21 cellular contexts compared by ENCODE assay signal in the genomic region with DNA sequence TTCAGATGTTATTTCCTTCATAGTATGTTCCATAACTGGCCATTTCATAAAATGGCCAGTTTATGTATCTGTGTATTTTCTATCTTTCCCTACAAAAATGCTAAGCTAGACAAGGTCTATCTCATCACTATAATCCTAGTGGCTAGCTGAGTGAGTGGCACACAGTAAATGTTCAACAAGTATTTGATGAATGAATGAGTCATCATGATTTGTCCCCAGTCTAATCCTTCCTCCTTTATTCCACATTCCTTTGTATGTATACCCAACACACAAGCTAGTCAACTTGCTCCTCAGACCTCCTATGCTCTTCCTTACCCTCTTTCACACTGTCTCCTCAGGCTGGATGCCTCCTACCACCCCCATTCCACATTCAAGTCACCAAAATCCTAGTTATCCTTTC. TPM values are rescaled to one million over a fixed set of nuclear protein-coding genes. Genes with fewer than 3 reads are reported as not detected.
DNase-seq lines count a peak whose midpoint lies in the region; TF ChIP-seq lines count a peak whose summit lies in the region.
"Had no signal": no experiment of that assay in that cellular context is flagged by ENCODE, and none has a peak within 500 bp of the region (broad histone marks: within the 10 kb centered on the region; RNA-seq: fewer than 3 reads in every experiment).

No MANE protein-coding gene starts in this region.

- no peak overlapping the region for H2AFZ ChIP-seq in SK-N-SH (ENCODE audit: low read depth)

- H3K27me3 ChIP-seq in SK-N-SH (ENCODE audit: insufficient read depth), result no peaks in the 10 kb centered on the region; the same call in 1 of the 2 replicates
- H3K27me3 ChIP-seq: adrenal gland had no signal

- H3F3A ChIP-seq in SK-N-SH (replicated peaks; ENCODE audit: insufficient read depth), result no peaks in the 10 kb centered on the region

- H3K4me1 Mint-ChIP-seq in HFFc6 (ENCODE audit: low read depth), result peaks cover 5% of the 10 kb centered on the region
- H3K4me1 Mint-ChIP-seq in CD14-positive monocyte, result peaks cover 3% of the 10 kb centered on the region
- H3K4me1 Mint-ChIP-seq: activated T-helper 17 cell treated with anti-CD3 and anti-CD28 coated beads, Interleukin-2, amount 50 U/mL, for 72 hours; neural crest cell had no signal

- CTCF ChIA-PET in SK-N-SH (lab: Yijun Ruan, JAX), result interaction anchor here (2.0 kb wide), 1 partner anchor 25 kb away, joined by 8 read pairs; no protein-coding TSS in a partner anchor

- H3K27ac Mint-ChIP-seq in HFFc6 (no peak overlapping the region), CD14-positive monocyte (no peak overlapping the region)
- H3K27ac Mint-ChIP-seq: activated T-helper 17 cell treated with anti-CD3 and anti-CD28 coated beads, Interleukin-2, amount 50 U/mL, for 72 hours had no signal

- no peak overlapping the region for H3K4me2 ChIP-seq in SK-N-SH

- H3K9me3 Mint-ChIP-seq in HFFc6, result no peaks in the 10 kb centered on the region
- H3K9me3 Mint-ChIP-seq in CD14-positive monocyte, result peaks cover 0 to 7% (median 1%) of the 10 kb centered on the region in 7 donors
- H3K9me3 Mint-ChIP-seq: activated T-helper 17 cell treated with anti-CD3 and anti-CD28 coated beads, Interleukin-2, amount 50 U/mL, for 72 hours; neural crest cell had no signal

- H3K36me3 Mint-ChIP-seq in HFFc6 (ENCODE audit: low read depth), result no peaks in the 10 kb centered on the region
- no peaks in the 10 kb centered on the region for H3K36me3 Mint-ChIP-seq in CD14-positive monocyte

- intact Hi-C loops in CD14-positive monocyte (cut with micrococcal nuclease), result no loop called here

- peaks cover 0 to 5% of the 10 kb centered on the region in 2 experiments; a peak in 1 of 4 replicates for H3K4me1 ChIP-seq in SK-N-SH (ENCODE audit: control insufficient read depth in 1 of 2, insufficient read depth in 2 of 2, low read depth in 1 of 2, low read length in 1 of 2)
- H3K4me1 ChIP-seq: adrenal gland, Caco-2 had no signal

- H3K9me3 ChIP-seq in SK-N-SH, result no peaks in the 10 kb centered on the region
- H3K9me3 ChIP-seq: adrenal gland, Caco-2 had no signal

- H3K4me3 Mint-ChIP-seq in HFFc6, result no peak overlapping the region
- no peak overlapping the region for H3K4me3 Mint-ChIP-seq in CD14-positive monocyte
- H3K4me3 Mint-ChIP-seq: activated T-helper 17 cell treated with anti-CD3 and anti-CD28 coated beads, Interleukin-2, amount 50 U/mL, for 72 hours; neural crest cell had no signal

- H3K9ac ChIP-seq in SK-N-SH, result no peak overlapping the region

- TF ChIP-seq RAD21 in SK-N-SH (IDR thresholded peaks at IDR 0.05; ENCODE audit: low read length), result no peak

- no peak for TF ChIP-seq EP300 in SK-N-SH (IDR thresholded peaks at IDR 0.05; ENCODE audit: borderline replicate concordance in 1 of 2, low read depth in 1 of 2, low read length in 1 of 2)

- no peak overlapping the region for H3K27ac ChIP-seq in SK-N-SH (ENCODE audit: low read depth in 2 of 2, low read length in 1 of 2)
- H3K27ac ChIP-seq: adrenal gland had no signal

- no peaks in the 10 kb centered on the region for H4K20me1 ChIP-seq in SK-N-SH (ENCODE audit: insufficient read depth)

- POLR2A ChIA-PET in SK-N-SH (lab: Yijun Ruan, JAX), result no interaction called here

- no peaks in the 10 kb centered on the region for H3K9me2 ChIP-seq in SK-N-SH

- peaks cover 2% of the 10 kb centered on the region; the same call in 1 of the 2 replicates for H3K27me3 Mint-ChIP-seq in HFFc6 (ENCODE audit: insufficient read depth)
- H3K27me3 Mint-ChIP-seq in CD14-positive monocyte (ENCODE audit: low read depth in 3 of 3), result peaks cover 8 to 10% (median 9%) of the 10 kb centered on the region in 3 donors

- H3K79me2 ChIP-seq in SK-N-SH (ENCODE audit: insufficient read depth), result no peaks in the 10 kb centered on the region

- no peak overlapping the region for H3K4me3 ChIP-seq in SK-N-SH (ENCODE audit: low read depth in 2 of 2, low read length in 1 of 2)
- H3K4me3 ChIP-seq: adrenal gland had no signal

- TF ChIP-seq CTCF in HFFc6 (IDR thresholded peaks at IDR 0.05) (no peak), SK-N-SH (IDR thresholded peaks at IDR 0.05) (no peak), CD14-positive monocyte (IDR thresholded peaks at IDR 0.05) (no peak)

- DNase-seq in AG08395 (ENCODE audit: low spot score) (peak; percentile 69), HFFc6 (peak; percentile 68), astrocyte of the hippocampus (ENCODE audit: low read depth, low spot score) (peak; percentile 39), hepatic stellate cell (ENCODE audit: low spot score) (peak; percentile 36), GM19240 (ENCODE audit: insufficient read length, low spot score) (no peak), DMS153 (lab: John Stamatoyannopoulos, UW) (no peak), SK-N-SH (no peak), CD14-positive monocyte (ENCODE audit: low spot score) (no peak)
- DNase-seq: activated CD8-positive, alpha-beta memory T cell treated with anti-CD3 and anti-CD28 coated beads for 24 hours; adrenal gland; Caco-2; islet precursor cell; KG1; NCI-H345; retina; SHP77 treated with DMSO at 0.1 percent for 48 hours; T-helper 2 cell had no signal

- no peaks in the 10 kb centered on the region for H3K36me3 ChIP-seq in SK-N-SH (replicated peaks in 1 of 2; ENCODE audit: control insufficient read depth in 1 of 2, insufficient read depth in 2 of 2, low read length in 1 of 2)
- H3K36me3 ChIP-seq: adrenal gland had no signal

TF ChIP-seq in SK-N-SH, 30 proteins besides CTCF, POLR2A, EP300 and RAD21:
- TF ChIP-seq TEAD4 (IDR thresholded peaks at IDR 0.05; ENCODE audit: borderline replicate concordance, insufficient read depth) (no peak), POLR2AphosphoS5 (IDR thresholded peaks at IDR 0.05; ENCODE audit: low read depth, low read length) (no peak), CHD2 (IDR thresholded peaks at IDR 0.05; ENCODE audit: low read length, partially characterized antibody) (no peak), RCOR1 (IDR thresholded peaks at IDR 0.05; ENCODE audit: low read length) (no peak), NRF1 (IDR thresholded peaks at IDR 0.05; ENCODE audit: low read depth, low read length) (no peak), GABPA (IDR thresholded peaks at IDR 0.05; ENCODE audit: low read depth) (no peak), YY1 (IDR thresholded peaks at IDR 0.05; ENCODE audit: low read depth) (no peak), SMC3 (IDR thresholded peaks at IDR 0.05; ENCODE audit: low read depth, low read length) (no peak), RFX5 (IDR thresholded peaks at IDR 0.05; ENCODE audit: low read length) (no peak)
- TF ChIP-seq, protein P1, sequence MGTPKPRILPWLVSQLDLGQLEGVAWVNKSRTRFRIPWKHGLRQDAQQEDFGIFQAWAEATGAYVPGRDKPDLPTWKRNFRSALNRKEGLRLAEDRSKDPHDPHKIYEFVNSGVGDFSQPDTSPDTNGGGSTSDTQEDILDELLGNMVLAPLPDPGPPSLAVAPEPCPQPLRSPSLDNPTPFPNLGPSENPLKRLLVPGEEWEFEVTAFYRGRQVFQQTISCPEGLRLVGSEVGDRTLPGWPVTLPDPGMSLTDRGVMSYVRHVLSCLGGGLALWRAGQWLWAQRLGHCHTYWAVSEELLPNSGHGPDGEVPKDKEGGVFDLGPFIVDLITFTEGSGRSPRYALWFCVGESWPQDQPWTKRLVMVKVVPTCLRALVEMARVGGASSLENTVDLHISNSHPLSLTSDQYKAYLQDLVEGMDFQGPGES (IDR thresholded peaks at IDR 0.05; ENCODE audit: low read depth, low read length), result no peak
- TF ChIP-seq, protein P2, sequence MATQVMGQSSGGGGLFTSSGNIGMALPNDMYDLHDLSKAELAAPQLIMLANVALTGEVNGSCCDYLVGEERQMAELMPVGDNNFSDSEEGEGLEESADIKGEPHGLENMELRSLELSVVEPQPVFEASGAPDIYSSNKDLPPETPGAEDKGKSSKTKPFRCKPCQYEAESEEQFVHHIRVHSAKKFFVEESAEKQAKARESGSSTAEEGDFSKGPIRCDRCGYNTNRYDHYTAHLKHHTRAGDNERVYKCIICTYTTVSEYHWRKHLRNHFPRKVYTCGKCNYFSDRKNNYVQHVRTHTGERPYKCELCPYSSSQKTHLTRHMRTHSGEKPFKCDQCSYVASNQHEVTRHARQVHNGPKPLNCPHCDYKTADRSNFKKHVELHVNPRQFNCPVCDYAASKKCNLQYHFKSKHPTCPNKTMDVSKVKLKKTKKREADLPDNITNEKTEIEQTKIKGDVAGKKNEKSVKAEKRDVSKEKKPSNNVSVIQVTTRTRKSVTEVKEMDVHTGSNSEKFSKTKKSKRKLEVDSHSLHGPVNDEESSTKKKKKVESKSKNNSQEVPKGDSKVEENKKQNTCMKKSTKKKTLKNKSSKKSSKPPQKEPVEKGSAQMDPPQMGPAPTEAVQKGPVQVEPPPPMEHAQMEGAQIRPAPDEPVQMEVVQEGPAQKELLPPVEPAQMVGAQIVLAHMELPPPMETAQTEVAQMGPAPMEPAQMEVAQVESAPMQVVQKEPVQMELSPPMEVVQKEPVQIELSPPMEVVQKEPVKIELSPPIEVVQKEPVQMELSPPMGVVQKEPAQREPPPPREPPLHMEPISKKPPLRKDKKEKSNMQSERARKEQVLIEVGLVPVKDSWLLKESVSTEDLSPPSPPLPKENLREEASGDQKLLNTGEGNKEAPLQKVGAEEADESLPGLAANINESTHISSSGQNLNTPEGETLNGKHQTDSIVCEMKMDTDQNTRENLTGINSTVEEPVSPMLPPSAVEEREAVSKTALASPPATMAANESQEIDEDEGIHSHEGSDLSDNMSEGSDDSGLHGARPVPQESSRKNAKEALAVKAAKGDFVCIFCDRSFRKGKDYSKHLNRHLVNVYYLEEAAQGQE (IDR thresholded peaks at IDR 0.05; ENCODE audit: low read depth, low read length), result no peak

RNA-seq across cellular contexts. Expression of a gene that starts 12.5 kb away (rescaled TPM):
- not detected for total RNA-seq in HFFc6 (2021; fragmentation: NEBNext Ultra II Directional; extraction: Animal tissue kit (Norgen Biotek cat#: 25700))
- polyA plus RNA-seq in SK-N-SH (2012; rRNA removed) (0.03 and 0.15 TPM in 2 replicates), CD14-positive monocyte (not detected)
- polyA plus RNA-seq in SK-N-SH (2012; cell fraction: cytosol; rRNA removed), result 0.08 and 0.22 TPM in 2 replicates
- 0.06 and 0.07 TPM in 2 replicates for polyA plus RNA-seq in SK-N-SH (2012; cell fraction: nucleus; rRNA removed)
- total RNA-seq: activated T-helper 17 cell treated with anti-CD3 and anti-CD28 coated beads, Interleukin-2, amount 50 U/mL, for 72 hours; Caco-2 had no signal

RNA-seq across cellular contexts. Expression of a gene that starts 42.8 kb away (rescaled TPM):
- total RNA-seq in HFFc6 (2021; fragmentation: NEBNext Ultra II Directional; extraction: Animal tissue kit (Norgen Biotek cat#: 25700)), result not detected
- polyA plus RNA-seq in SK-N-SH (2012; rRNA removed), result not detected in 2 replicates
- 0.01 TPM in 1 of 2 replicates, not detected in the other for polyA plus RNA-seq in SK-N-SH (2012; cell fraction: cytosol; rRNA removed)
- not detected in 2 replicates for polyA plus RNA-seq in SK-N-SH (2012; cell fraction: nucleus; rRNA removed)
- polyA plus RNA-seq in CD14-positive monocyte, result not detected
- total RNA-seq: activated T-helper 17 cell treated with anti-CD3 and anti-CD28 coated beads, Interleukin-2, amount 50 U/mL, for 72 hours; Caco-2; mesenteric fat pad; subcutaneous adipose tissue had no signal

Comparison
In these comparisons a context has a peak if more than half of its experiments do, and no peak if none do; other contexts are left out.
1. DNase-seq: peak in AG08395 (single experiment), HFFc6 (single experiment), astrocyte of the hippocampus (single experiment) and hepatic stellate cell (single experiment); none in GM19240 (single experiment), DMS153 (single experiment), SK-N-SH (single experiment) and CD14-positive monocyte (single experiment).